Comparison of ENCODE assay signal across 10 cellular contexts in the genomic region with DNA sequence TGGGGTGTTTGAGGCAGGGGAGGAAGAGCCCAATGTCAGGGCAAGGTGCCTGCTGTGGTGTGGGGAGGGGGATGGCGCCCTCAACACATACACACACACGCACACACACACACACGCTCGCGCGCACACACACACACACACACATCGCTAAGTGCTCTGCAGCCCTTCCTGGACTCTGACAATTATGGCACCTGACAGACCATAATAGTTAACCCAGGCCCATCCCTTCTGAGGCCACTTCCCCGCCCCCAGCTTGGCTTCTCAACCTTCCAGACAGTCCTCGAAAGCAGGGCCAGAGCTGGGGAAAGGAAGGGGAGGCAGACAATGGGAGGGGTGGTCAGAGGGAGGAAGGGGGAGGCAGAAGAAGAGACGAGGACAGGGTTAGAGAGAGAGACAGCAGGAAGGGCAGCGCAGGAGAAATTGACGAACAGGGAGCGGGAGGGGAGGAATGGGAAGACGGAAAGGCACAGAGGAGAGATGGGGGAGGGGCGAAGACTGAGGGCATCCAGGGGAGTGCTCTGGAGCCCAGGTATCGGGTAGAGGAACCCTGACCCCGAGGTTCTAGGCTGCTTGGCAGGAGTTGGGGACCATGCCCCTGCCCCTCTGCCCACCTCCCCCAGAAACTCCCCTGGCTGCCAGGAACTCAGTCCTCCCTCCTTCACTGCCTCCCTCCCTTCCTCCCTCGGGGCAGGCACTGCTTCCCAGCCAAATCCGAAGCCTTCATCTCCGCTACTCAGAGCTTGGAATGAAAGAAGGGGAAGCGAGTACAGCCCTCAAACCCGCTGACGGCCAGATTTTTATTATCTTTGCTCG. TPM values are rescaled to one million over a fixed set of nuclear protein-coding genes. Genes with fewer than 3 reads are reported as not detected.
A peak's percentile ranks its signal among the peaks of the same experiment; 100 is the strongest.
DNase-seq lines count a peak whose midpoint lies in the region; ATAC-seq and TF ChIP-seq lines count a peak whose summit lies in the region.
"Had no signal": no experiment of that assay in that cellular context is flagged by ENCODE, and none has a peak within 500 bp of the region (broad histone marks: within the 10 kb centered on the region; RNA-seq: fewer than 3 reads in every experiment).

No MANE protein-coding gene starts in this region.

- peaks cover 25% of the 10 kb centered on the region for H3K4me1 ChIP-seq in smooth muscle cell (ENCODE audit: low read depth)
- H3K4me1 ChIP-seq in gastrocnemius medialis, result peaks cover 0 to 4% of the 10 kb centered on the region in 2 donors

- H3K27ac ChIP-seq in smooth muscle cell (ENCODE audit: low read depth) (no peak overlapping the region), gastrocnemius medialis (no peak overlapping the region)
- H3K27ac ChIP-seq: neutrophil had no signal

- intact Hi-C loops in gastrocnemius medialis (cut with DNase I; ENCODE audit: low total_unique reads), result no loop called here

- peaks cover 36% of the 10 kb centered on the region for H3K27me3 ChIP-seq in smooth muscle cell (ENCODE audit: low read depth)
- H3K27me3 ChIP-seq in gastrocnemius medialis, result peaks cover 27 to 43% (median 28%) of the 10 kb centered on the region in 3 donors

- in situ Hi-C loops in gastrocnemius medialis (cut with MboI; ENCODE audit: low sequenced_read_pairs in 4 of 4), result no loop called here

- H2AFZ ChIP-seq in smooth muscle cell (ENCODE audit: low read depth), result no peak overlapping the region

- 7% methylated on average over 16 of the region's 24 CpGs for WGBS in smooth muscle cell (ENCODE audit: low lambda C conversion rate)

- no peak for ATAC-seq in HG03280 (IDR thresholded peaks at IDR 0.05; ENCODE audit: unreplicated experiment)
- ATAC-seq in gastrocnemius medialis, result no peak

- TF ChIP-seq CTCF in fibroblast of the aortic adventitia (IDR thresholded peaks at IDR 0.05; ENCODE audit: insufficient read depth, low read length), result no peak
- no peak for TF ChIP-seq CTCF in smooth muscle cell (IDR thresholded peaks at IDR 0.05; ENCODE audit: borderline replicate concordance, insufficient read depth, poor library complexity, severe bottlenecking)
- no peak for TF ChIP-seq CTCF in GM20000 (IDR thresholded peaks at IDR 0.05; ENCODE audit: extremely low read depth, missing control alignments)
- TF ChIP-seq CTCF in gastrocnemius medialis (IDR thresholded peaks at IDR 0.05 in 4 of 5, conservative IDR thresholded peaks at IDR 0.05 in 1 of 5), result no peak

- H3K4me2 ChIP-seq in smooth muscle cell, result peak overlapping the region; percentile 68

- H3F3A ChIP-seq in smooth muscle cell (ENCODE audit: low read depth), result no peaks in the 10 kb centered on the region

- no peak overlapping the region for H3K9ac ChIP-seq in smooth muscle cell (ENCODE audit: low read depth)

- H4K20me1 ChIP-seq in smooth muscle cell (ENCODE audit: low read depth), result no peaks in the 10 kb centered on the region

- TF ChIP-seq POLR2A in gastrocnemius medialis (IDR thresholded peaks at IDR 0.05), result no peak

- H3K4me3 ChIP-seq in fibroblast of the aortic adventitia (ENCODE audit: low read depth, low read length) (no peak overlapping the region), smooth muscle cell (no peak overlapping the region), gastrocnemius medialis (no peak overlapping the region)

- H3K36me3 ChIP-seq in smooth muscle cell (ENCODE audit: low read depth), result no peaks in the 10 kb centered on the region
- H3K36me3 ChIP-seq in gastrocnemius medialis, result no peaks in the 10 kb centered on the region
- H3K36me3 ChIP-seq: neutrophil had no signal

- peak; percentile 69 for DNase-seq in NCI-H748 (lab: John Stamatoyannopoulos, UW; ENCODE audit: unreplicated experiment)
- no peak for DNase-seq in NCI-H748 treated with DMSO at 0.1 percent for 48 hours (lab: John Stamatoyannopoulos, UW)
- DNase-seq in NCI-H2227 treated with DMSO at 0.1 percent for 48 hours (lab: John Stamatoyannopoulos, UW), result peak; percentile 92
- DNase-seq in fibroblast of the aortic adventitia (ENCODE audit: low read depth), result peak; percentile 17
- DNase-seq in smooth muscle cell (lab: John Stamatoyannopoulos, UW; ENCODE audit: unreplicated experiment), result no peak
- no peak for DNase-seq in GM20000 (ENCODE audit: low spot score)
- no peak for DNase-seq in gastrocnemius medialis
- DNase-seq: central memory CD4-positive, alpha-beta T cell had no signal

- H3K79me2 ChIP-seq in smooth muscle cell (ENCODE audit: low read depth), result no peaks in the 10 kb centered on the region

- no peaks in the 10 kb centered on the region for H3K9me3 ChIP-seq in smooth muscle cell (replicated peaks; ENCODE audit: low read depth)
- no peaks in the 10 kb centered on the region for H3K9me3 ChIP-seq in gastrocnemius medialis
- H3K9me3 ChIP-seq: neutrophil had no signal

RNA-seq across cellular contexts. Expression of a gene that starts 4.0 kb away (rescaled TPM):
- total RNA-seq in fibroblast of the aortic adventitia (ENCODE audit: low replicate concordance) (not detected in 2 replicates), smooth muscle cell (0.09 and 0.90 TPM in 2 replicates), gastrocnemius medialis (under 1 TPM in 1 of 4 donors, not detected in 3; 0.24 TPM)
- 0.16 and 0.72 TPM in 2 replicates for polyA plus RNA-seq in smooth muscle cell

Comparison
In these comparisons a context has a peak if more than half of its experiments do, and no peak if none do; other contexts are left out.
1. DNase-seq: peak in NCI-H748 (single experiment), NCI-H2227 treated with DMSO at 0.1 percent for 48 hours (single experiment) and fibroblast of the aortic adventitia (single experiment); none in NCI-H748 treated with DMSO at 0.1 percent for 48 hours (single experiment), smooth muscle cell (single experiment), GM20000 (single experiment) and gastrocnemius medialis (0 of 2).